Comparison of ENCODE assay signal across 13 cellular contexts in genomic region chr5:126837907-126838539, GRCh38.
DNase-seq lines count a peak whose midpoint lies in the region; ATAC-seq and TF ChIP-seq lines count a peak whose summit lies in the region.
"Had no signal": no experiment of that assay in that cellular context is flagged by ENCODE, and none has a peak within 500 bp of the region (broad histone marks: within the 10 kb centered on the region; RNA-seq: fewer than 3 reads in every experiment).

No MANE protein-coding gene starts in this region.

- POLR2A ChIA-PET in HEK293 (lab: Yijun Ruan, JAX) = interaction anchor here (0.6 kb wide), 1 partner anchor 578 kb away, joined by 4 read pairs; no protein-coding TSS in a partner anchor

- in situ Hi-C loops in ACHN (cut with HindIII; ENCODE audit: low pct_ligation_motif_present, low pct_unique_long_range_greater_than_20kb, low sequenced_read_pairs) = no loop called here

- intact Hi-C loops in right lobe of liver (cut with DNase I) = no loop called here

- no peak for TF ChIP-seq EP300 in suprapubic skin (IDR thresholded peaks at IDR 0.05)

- WGBS in right lobe of liver (ENCODE audit: insufficient coverage, low coverage, low lambda C conversion rate, missing lambda C conversion rate) = 80% methylated on average over 7 of the region's 7 CpGs
- WGBS in suprapubic skin = 75% methylated on average over 7 of the region's 7 CpGs

- H3K4me3 ChIP-seq in HEK293 (ENCODE audit: low read depth, low read length) (no peak overlapping the region), choroid plexus epithelial cell (ENCODE audit: low read depth, low read length) (no peak overlapping the region), right lobe of liver (no peak overlapping the region), suprapubic skin (no peak overlapping the region)

- DNase-seq in ACHN (peak; percentile 24), choroid plexus epithelial cell (ENCODE audit: low read depth) (peak; percentile 72), right lobe of liver (no peak), DMS53 (lab: John Stamatoyannopoulos, UW) (no peak), suprapubic skin (ENCODE audit: low spot score in 2 of 2) (no peak), NCI-H1048 (lab: John Stamatoyannopoulos, UW) (no peak), iPS-NIHi7 (ENCODE audit: extremely low spot score) (no peak)
- DNase-seq: CD8-positive, alpha-beta memory T cell; head of caudate nucleus; NCI-H1436 treated with DMSO at 0.1 percent for 48 hours; retina; SHP77 had no signal

- CTCF ChIA-PET in HEK293 (lab: Yijun Ruan, JAX) = interaction anchor here (1.0 kb wide), 1 partner anchor 450 kb away, joined by 3 read pairs; no protein-coding TSS in a partner anchor

- peak in 2 of 4 donors; percentile 48 to 53 for ATAC-seq in right lobe of liver

- H3K36me3 ChIP-seq in HEK293 (ENCODE audit: control insufficient read depth in 2 of 2, insufficient read depth in 1 of 2, low read length in 2 of 2) = peaks cover 46 to 50% of the 10 kb centered on the region in 2 experiments
- H3K36me3 ChIP-seq in right lobe of liver = no peaks in the 10 kb centered on the region
- peaks cover 3% of the 10 kb centered on the region for H3K36me3 ChIP-seq in suprapubic skin

- H3K27ac ChIP-seq in HEK293 (ENCODE audit: extremely low read depth, low read depth, low read length) (no peak overlapping the region), right lobe of liver (no peak overlapping the region), suprapubic skin (no peak overlapping the region)

- TF ChIP-seq POLR2A in right lobe of liver (IDR thresholded peaks at IDR 0.05) = no peak
- TF ChIP-seq POLR2A in suprapubic skin (IDR thresholded peaks at IDR 0.05) = no peak

- no peaks in the 10 kb centered on the region for H3K27me3 ChIP-seq in right lobe of liver
- no peaks in the 10 kb centered on the region for H3K27me3 ChIP-seq in suprapubic skin

- TF ChIP-seq CTCF in HEK293 (tag by site-specific recombination; IDR thresholded peaks at IDR 0.05) (no peak), choroid plexus epithelial cell (conservative IDR thresholded peaks at IDR 0.05; ENCODE audit: low read depth, low read length) (peak; percentile 69), right lobe of liver (IDR thresholded peaks at IDR 0.05) (peak; percentile 24 to 48 (median 28)), suprapubic skin (IDR thresholded peaks at IDR 0.05) (no peak)

- H3K9me3 ChIP-seq in HEK293 (ENCODE audit: control insufficient read depth, insufficient read depth, low read depth, low read length) = no peaks in the 10 kb centered on the region
- no peaks in the 10 kb centered on the region for H3K9me3 ChIP-seq in right lobe of liver
- H3K9me3 ChIP-seq in suprapubic skin = no peaks in the 10 kb centered on the region

- H3K4me1 ChIP-seq in HEK293 (ENCODE audit: control insufficient read depth, insufficient read depth, low read length) (no peaks in the 10 kb centered on the region), right lobe of liver (no peaks in the 10 kb centered on the region), suprapubic skin (no peaks in the 10 kb centered on the region)

TF ChIP-seq in HEK293, 187 proteins besides CTCF, POLR2A, EP300 and RAD21:
- TF ChIP-seq ZNF654 (tag by site-specific recombination; IDR thresholded peaks at IDR 0.05; ENCODE audit: low read depth) = peak; percentile 39
- no peak for TF ChIP-seq PBX3 (CRISPR knock-in tag; IDR thresholded peaks at IDR 0.05)
- no peak for TF ChIP-seq ZNF830 (tag by site-specific recombination; IDR thresholded peaks at IDR 0.05; ENCODE audit: low read depth)
- TF ChIP-seq SCRT2 (tag by site-specific recombination; IDR thresholded peaks at IDR 0.05) = no peak
- TF ChIP-seq ZNF24 (tag by site-specific recombination; IDR thresholded peaks at IDR 0.05) = no peak
- no peak for TF ChIP-seq ZNF473 (tag by site-specific recombination; IDR thresholded peaks at IDR 0.05)

Comparison
In these comparisons a context has a peak if more than half of its experiments do, and no peak if none do; other contexts are left out.
1. DNase-seq: peak in ACHN (single experiment) and choroid plexus epithelial cell (single experiment); none in right lobe of liver (0 of 3), DMS53 (single experiment), suprapubic skin (0 of 2), NCI-H1048 (single experiment) and iPS-NIHi7 (single experiment).
2. CTCF ChIP-seq: peak in choroid plexus epithelial cell (single experiment) and right lobe of liver (4 of 4); none in HEK293 (single experiment) and suprapubic skin (0 of 2).